14 cellular contexts compared by ENCODE assay signal in genomic region chr4:856468-856901, GRCh38. TPM values are rescaled to one million over a fixed set of nuclear protein-coding genes. Genes with fewer than 3 reads are reported as not detected.
DNase-seq lines count a peak whose midpoint lies in the region; ATAC-seq and TF ChIP-seq lines count a peak whose summit lies in the region.
"Had no signal": no experiment of that assay in that cellular context is flagged by ENCODE, and none has a peak within 500 bp of the region (broad histone marks: within the 10 kb centered on the region; RNA-seq: fewer than 3 reads in every experiment).

No MANE protein-coding gene starts in this region.

- no peaks in the 10 kb centered on the region for H3K27me3 Mint-ChIP-seq in activated naive CD4-positive, alpha-beta T cell treated with anti-CD3 and anti-CD28 coated beads, Interleukin-2, amount 10 ng/mL, durations not matched to agents 7 days and 5 days
- H3K27me3 Mint-ChIP-seq in activated naive CD8-positive, alpha-beta T cell treated with anti-CD3 and anti-CD28 coated beads, Interleukin-2, amount 10 ng/mL, durations not matched to agents 7 days and 5 days = no peaks in the 10 kb centered on the region

- H3K36me3 ChIP-seq in Peyer's patch = peaks cover 0 to 81% (median 0%) of the 10 kb centered on the region in 3 donors

- no peak for TF ChIP-seq POLR2A in Peyer's patch (IDR thresholded peaks at IDR 0.05)

- H3K9me3 Mint-ChIP-seq in activated naive CD4-positive, alpha-beta T cell treated with anti-CD3 and anti-CD28 coated beads, Interleukin-2, amount 10 ng/mL, durations not matched to agents 7 days and 5 days = peaks cover 22% of the 10 kb centered on the region
- peaks cover 9% of the 10 kb centered on the region for H3K9me3 Mint-ChIP-seq in activated naive CD8-positive, alpha-beta T cell treated with anti-CD3 and anti-CD28 coated beads, Interleukin-2, amount 10 ng/mL, durations not matched to agents 7 days and 5 days
- peaks cover 11% of the 10 kb centered on the region for H3K9me3 Mint-ChIP-seq in stimulated activated effector memory CD8-positive, alpha-beta T cell treated with anti-CD3 and anti-CD28 coated beads, Interleukin-12 subunit alpha, Interleukin-12 subunit beta, amount 100 ng/mL, for 72 hours

- POLR2A ChIA-PET in activated naive CD8-positive, alpha-beta T cell treated with anti-CD3 and anti-CD28 coated beads, Interleukin-2, amount 10 ng/mL, durations not matched to agents 7 days and 5 days (lab: Charles Lee) = interaction anchor here (0.6 kb wide), 1 partner anchor 9 kb away, joined by 3 read pairs; no protein-coding TSS in a partner anchor

- no peak overlapping the region for H3K27ac ChIP-seq in Peyer's patch
- H3K27ac ChIP-seq: foreskin keratinocyte, stomach had no signal

- H3K4me3 ChIP-seq in Peyer's patch = no peak overlapping the region
- H3K4me3 ChIP-seq: stomach had no signal

- ATAC-seq in activated naive CD8-positive, alpha-beta T cell treated with anti-CD3 and anti-CD28 coated beads, Interleukin-2, amount 10 ng/mL, durations not matched to agents 7 days and 5 days (ENCODE audit: low read depth) = no peak
- peak; percentile 54 for ATAC-seq in stimulated activated effector memory CD8-positive, alpha-beta T cell treated with anti-CD3 and anti-CD28 coated beads, Interleukin-12 subunit alpha, Interleukin-12 subunit beta, amount 100 ng/mL, for 72 hours
- ATAC-seq: foreskin keratinocyte had no signal

- H3K4me3 Mint-ChIP-seq in activated naive CD4-positive, alpha-beta T cell treated with anti-CD3 and anti-CD28 coated beads, Interleukin-2, amount 10 ng/mL, durations not matched to agents 7 days and 5 days = no peak overlapping the region
- H3K4me3 Mint-ChIP-seq in activated naive CD8-positive, alpha-beta T cell treated with anti-CD3 and anti-CD28 coated beads, Interleukin-2, amount 10 ng/mL, durations not matched to agents 7 days and 5 days = no peak overlapping the region
- no peak overlapping the region for H3K4me3 Mint-ChIP-seq in stimulated activated effector memory CD8-positive, alpha-beta T cell treated with anti-CD3 and anti-CD28 coated beads, Interleukin-12 subunit alpha, Interleukin-12 subunit beta, amount 100 ng/mL, for 72 hours

- H3K4me1 ChIP-seq in Peyer's patch = no peaks in the 10 kb centered on the region
- H3K4me1 ChIP-seq: foreskin keratinocyte, stomach had no signal

- no peak for TF ChIP-seq CTCF in Peyer's patch (IDR thresholded peaks at IDR 0.05)

- H3K27ac Mint-ChIP-seq in activated naive CD4-positive, alpha-beta T cell treated with anti-CD3 and anti-CD28 coated beads, Interleukin-2, amount 10 ng/mL, durations not matched to agents 7 days and 5 days = peak overlapping the region; percentile 78
- peak overlapping the region; percentile 65 for H3K27ac Mint-ChIP-seq in activated naive CD8-positive, alpha-beta T cell treated with anti-CD3 and anti-CD28 coated beads, Interleukin-2, amount 10 ng/mL, durations not matched to agents 7 days and 5 days
- H3K27ac Mint-ChIP-seq in stimulated activated effector memory CD8-positive, alpha-beta T cell treated with anti-CD3 and anti-CD28 coated beads, Interleukin-12 subunit alpha, Interleukin-12 subunit beta, amount 100 ng/mL, for 72 hours = peak overlapping the region; percentile 92

- H3K9me3 ChIP-seq in Peyer's patch = no peaks in the 10 kb centered on the region
- H3K9me3 ChIP-seq: stomach had no signal

- CTCF ChIA-PET in activated naive CD4-positive, alpha-beta T cell treated with anti-CD3 and anti-CD28 coated beads, Interleukin-2, amount 10 ng/mL, durations not matched to agents 7 days and 5 days (lab: Charles Lee) = no interaction called here

- peaks cover 56% of the 10 kb centered on the region for H3K36me3 Mint-ChIP-seq in activated naive CD4-positive, alpha-beta T cell treated with anti-CD3 and anti-CD28 coated beads, Interleukin-2, amount 10 ng/mL, durations not matched to agents 7 days and 5 days
- H3K36me3 Mint-ChIP-seq in activated naive CD8-positive, alpha-beta T cell treated with anti-CD3 and anti-CD28 coated beads, Interleukin-2, amount 10 ng/mL, durations not matched to agents 7 days and 5 days = peaks cover 63% of the 10 kb centered on the region
- H3K36me3 Mint-ChIP-seq in stimulated activated effector memory CD8-positive, alpha-beta T cell treated with anti-CD3 and anti-CD28 coated beads, Interleukin-12 subunit alpha, Interleukin-12 subunit beta, amount 100 ng/mL, for 72 hours = peaks cover 82% of the 10 kb centered on the region

- no peaks in the 10 kb centered on the region for H3K27me3 ChIP-seq in Peyer's patch
- H3K27me3 ChIP-seq: foreskin keratinocyte, stomach had no signal

- H3K4me1 Mint-ChIP-seq in activated naive CD4-positive, alpha-beta T cell treated with anti-CD3 and anti-CD28 coated beads, Interleukin-2, amount 10 ng/mL, durations not matched to agents 7 days and 5 days = peaks cover 3% of the 10 kb centered on the region
- peaks cover 3% of the 10 kb centered on the region for H3K4me1 Mint-ChIP-seq in activated naive CD8-positive, alpha-beta T cell treated with anti-CD3 and anti-CD28 coated beads, Interleukin-2, amount 10 ng/mL, durations not matched to agents 7 days and 5 days
- peaks cover 20% of the 10 kb centered on the region for H3K4me1 Mint-ChIP-seq in stimulated activated effector memory CD8-positive, alpha-beta T cell treated with anti-CD3 and anti-CD28 coated beads, Interleukin-12 subunit alpha, Interleukin-12 subunit beta, amount 100 ng/mL, for 72 hours

- intact Hi-C loops in posterior vena cava (cut with DNase I) = no loop called here

- no peak for DNase-seq in activated naive CD4-positive, alpha-beta T cell treated with anti-CD3 and anti-CD28 coated beads, Interleukin-2, amount 10 ng/mL, durations not matched to agents 7 days and 5 days
- no peak for DNase-seq in activated naive CD4-positive, alpha-beta T cell (lab: John Stamatoyannopoulos, UW)
- DNase-seq in NAMALWA (ENCODE audit: low spot score) (peak; percentile 21), NCI-H1694 treated with DMSO at 0.1 percent for 48 hours (lab: John Stamatoyannopoulos, UW) (no peak), Peyer's patch (no peak), posterior vena cava (ENCODE audit: low spot score) (no peak)
- DNase-seq in activated naive CD8-positive, alpha-beta T cell treated with anti-CD3 and anti-CD28 coated beads, Interleukin-2, amount 10 ng/mL, durations not matched to agents 7 days and 5 days = no peak
- DNase-seq in stimulated activated effector memory CD8-positive, alpha-beta T cell treated with anti-CD3 and anti-CD28 coated beads, Interleukin-12 subunit alpha, Interleukin-12 subunit beta, amount 100 ng/mL, for 72 hours (ENCODE audit: low spot score in 2 of 2) = no peak
- DNase-seq: activated CD4-positive, alpha-beta T cell treated with anti-CD3 and anti-CD28 coated beads, Interleukin-2, amount 50 U/mL, for 1 hour; foreskin keratinocyte; NCI-H1092 treated with DMSO at 0.1 percent for 48 hours; nucleus accumbens; OCI-M1; stomach had no signal

RNA-seq across cellular contexts. Expression of gene CPLX1, which starts 30.6 kb away (rescaled TPM):
- 1 to 10 TPM; 3.7 to 5.0 TPM for total RNA-seq in activated naive CD8-positive, alpha-beta T cell treated with anti-CD3 and anti-CD28 coated beads, Interleukin-2, amount 10 ng/mL, durations not matched to agents 7 days and 5 days
- total RNA-seq in Peyer's patch = under 1 TPM in 2 of 4 donors, not detected in 2; 0.35 to 0.67 TPM
- 1 to 10 TPM; 2.5 to 5.1 TPM for total RNA-seq in posterior vena cava
